In genomic region chrX:149825424-149825823, GRCh38 we compare ENCODE assay signal across 1 cellular context.
TF ChIP-seq lines count a peak whose summit lies in the region.

No MANE protein-coding gene starts in this region.

TF ChIP-seq in WTC11, 78 proteins besides CTCF, POLR2A, EP300 and RAD21 (continued from another document):
- TF ChIP-seq TEAD4 (CRISPR knock-in tag; IDR thresholded peaks at IDR 0.05) (no peak), ETV6 (CRISPR knock-in tag; IDR thresholded peaks at IDR 0.05) (no peak), ATF2 (CRISPR knock-in tag; IDR thresholded peaks at IDR 0.05; ENCODE audit: borderline replicate concordance, low read depth) (no peak)
TF ChIP-seq in WTC11: peak in this region for 0.
